In the genomic region with DNA sequence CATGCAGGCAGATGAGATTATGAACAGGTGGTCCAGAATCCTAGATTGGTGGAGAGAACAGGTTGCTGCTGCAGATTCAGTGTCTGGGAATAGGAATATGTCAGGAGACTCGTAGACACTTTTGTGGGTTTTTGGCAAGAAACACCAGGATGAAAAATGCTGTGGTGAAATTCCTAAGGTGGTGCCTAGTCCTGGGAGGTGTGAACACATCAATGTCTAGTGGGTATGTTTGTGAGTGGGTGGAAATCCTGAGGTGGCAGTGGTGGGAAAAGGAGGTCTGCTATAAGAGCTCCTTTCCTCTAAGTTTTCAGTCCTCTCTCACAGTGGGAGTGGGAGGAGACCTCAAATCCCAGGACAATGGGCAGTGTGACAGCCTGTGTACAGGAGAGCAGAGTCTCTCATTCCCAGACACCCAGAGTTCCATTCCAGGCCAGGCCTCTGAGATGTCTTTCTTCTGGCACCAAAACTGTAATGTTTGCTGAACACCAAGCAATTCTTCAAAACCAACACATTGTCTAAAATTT, we compare ENCODE assay signal across 15 cellular contexts. TPM values are rescaled to one million over a fixed set of nuclear protein-coding genes. Genes with fewer than 3 reads are reported as not detected.
DNase-seq lines count a peak whose midpoint lies in the region; ATAC-seq lines count a peak whose summit lies in the region.
"Had no signal": no experiment of that assay in that cellular context is flagged by ENCODE, and none has a peak within 500 bp of the region (broad histone marks: within the 10 kb centered on the region; RNA-seq: fewer than 3 reads in every experiment).

No MANE protein-coding gene starts in this region.

- peaks cover 48% of the 10 kb centered on the region for H3K36me3 ChIP-seq in Karpas-422 (ENCODE audit: insufficient read depth, low read length)

- H3K27me3 Mint-ChIP-seq in naive B cell: no peaks in the 10 kb centered on the region

- H3K4me2 ChIP-seq in Karpas-422 (ENCODE audit: low read depth, low read length, poor library complexity, severe bottlenecking): no peak overlapping the region

- ATAC-seq in naive B cell (ENCODE audit: low read depth in 2 of 2) (no peak), HG03460 (IDR thresholded peaks at IDR 0.05; ENCODE audit: unreplicated experiment) (no peak), HG02759 (IDR thresholded peaks at IDR 0.05; ENCODE audit: unreplicated experiment) (no peak)

- H3K27me3 ChIP-seq in Karpas-422 (ENCODE audit: low read length): no peaks in the 10 kb centered on the region

- H2AFZ ChIP-seq in Karpas-422 (ENCODE audit: low read length): no peak overlapping the region

- peaks cover 5 to 69% (median 53%) of the 10 kb centered on the region in 7 donors for H3K9me3 Mint-ChIP-seq in naive B cell

- H3K9me2 ChIP-seq in Karpas-422 (replicated peaks; ENCODE audit: insufficient read depth, low read length): no peaks in the 10 kb centered on the region

- H4K20me1 ChIP-seq in Karpas-422 (ENCODE audit: insufficient read depth, low read depth, low read length): no peaks in the 10 kb centered on the region

- DNase-seq in Karpas-422 (peak; percentile 33), amniotic epithelial cell (ENCODE audit: low read depth) (peak; percentile 47), naive B cell (no peak), NCI-H748 (lab: John Stamatoyannopoulos, UW; ENCODE audit: unreplicated experiment) (no peak), hippocampal formation (lab: John Stamatoyannopoulos, UW) (no peak)
- DNase-seq: DMS153, H7, IMR-90, NCI-H146, NCI-H2107, NCI-H226, NCI-H526 had no signal

- no peak overlapping the region for H3K9ac ChIP-seq in Karpas-422 (ENCODE audit: low read length)

- H3K4me3 ChIP-seq in Karpas-422 (ENCODE audit: low read length): no peak overlapping the region
- H3K4me3 ChIP-seq: SK-N-MC had no signal

- H3K9me3 ChIP-seq in Karpas-422 (ENCODE audit: low read length): peaks cover 15% of the 10 kb centered on the region

- peaks cover 72% of the 10 kb centered on the region for H3K79me2 ChIP-seq in Karpas-422 (ENCODE audit: low read length)

- peak overlapping the region in 6 of 8 donors; percentile 4 to 77 (median 50) for H3K4me3 Mint-ChIP-seq in naive B cell

- peaks cover 52 to 53% of the 10 kb centered on the region in 2 donors for H3K36me3 Mint-ChIP-seq in naive B cell

- H3K4me1 Mint-ChIP-seq in naive B cell: peaks cover 39 to 78% (median 78%) of the 10 kb centered on the region in 3 donors

- H3K27ac ChIP-seq in Karpas-422 (ENCODE audit: low read length): no peak overlapping the region
- H3K27ac ChIP-seq: SK-N-MC had no signal

- H3K27ac Mint-ChIP-seq in naive B cell: peak overlapping the region; percentile 30 to 86 (median 70)

- peaks cover 12% of the 10 kb centered on the region for H3K4me1 ChIP-seq in Karpas-422 (ENCODE audit: low read length)

RNA-seq across cellular contexts. Expression of gene ERV3-1, which starts 5.1 kb away (rescaled TPM):
- 20.0 and 28.8 TPM in 2 replicates for total RNA-seq in Karpas-422 (2014; rRNA removed; shearing (Covaris generic); ENCODE audit: low replicate concordance)
- 10 to 100 TPM in 2 of 6 donors, 1 to 10 TPM in 4; 4.3 to 19.3 (median 9.5) TPM for polyA plus RNA-seq in naive B cell (ENCODE audit: low read depth in 6 of 6)

RNA-seq across cellular contexts. Expression of gene ZNF117, which starts 10.5 kb away (rescaled TPM):
- 6.8 and 19.0 TPM in 2 replicates for total RNA-seq in Karpas-422 (2014; rRNA removed; shearing (Covaris generic); ENCODE audit: low replicate concordance)
- polyA plus RNA-seq in naive B cell (ENCODE audit: low read depth in 6 of 6): 1 to 10 TPM in 5 of 6 donors, under 1 TPM in 1; 0.46 to 5.4 (median 3.4) TPM

Comparison
In these comparisons a context has a peak if more than half of its experiments do, and no peak if none do; other contexts are left out.
1. DNase-seq: peak in Karpas-422 (single experiment) and amniotic epithelial cell (single experiment); none in naive B cell (single experiment), NCI-H748 (single experiment) and hippocampal formation (0 of 2).